ENCODE assay signal across 8 cellular contexts in the genomic region with DNA sequence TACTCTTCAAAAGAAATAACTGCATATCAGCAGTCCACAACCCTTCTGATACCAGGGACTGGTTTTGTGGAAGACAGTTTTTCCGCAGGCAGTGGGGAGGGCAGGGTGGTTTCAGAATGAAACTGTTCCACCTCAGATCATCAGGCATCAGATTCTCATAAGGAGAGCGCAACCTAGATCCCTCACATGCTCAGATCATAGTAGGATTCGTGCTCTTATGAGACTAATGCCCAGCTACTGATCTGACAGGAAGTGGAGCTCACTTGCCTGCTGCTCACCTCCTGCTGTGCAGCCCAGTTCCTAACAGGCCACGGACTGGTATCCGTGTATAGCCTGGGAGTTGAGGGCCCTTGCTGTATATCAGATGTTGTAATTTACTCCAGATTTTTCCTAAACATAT. TPM values are rescaled to one million over a fixed set of nuclear protein-coding genes. Genes with fewer than 3 reads are reported as not detected.
A peak's percentile ranks its signal among the peaks of the same experiment; 100 is the strongest.
DNase-seq lines count a peak whose midpoint lies in the region; ATAC-seq and TF ChIP-seq lines count a peak whose summit lies in the region.

No MANE protein-coding gene starts in this region.

- TF ChIP-seq CTCF in Panc1 (IDR thresholded peaks at IDR 0.05), result no peak

- no peak overlapping the region for H3K27ac Mint-ChIP-seq in activated CD4-positive, alpha-beta T cell treated with anti-CD3 and anti-CD28 coated beads for 36 hours
- peak overlapping the region in 4 of 6 donors; percentile 10 to 74 (median 38) for H3K27ac Mint-ChIP-seq in naive B cell

- no peaks in the 10 kb centered on the region for H3K27me3 Mint-ChIP-seq in activated CD4-positive, alpha-beta T cell treated with anti-CD3 and anti-CD28 coated beads for 36 hours
- no peaks in the 10 kb centered on the region for H3K27me3 Mint-ChIP-seq in naive B cell

- intact Hi-C loops in activated CD4-positive, alpha-beta T cell treated with anti-CD3 and anti-CD28 coated beads for 36 hours (cut with DNase I, micrococcal nuclease), result loop anchor here in 1 of 2 experiments (1.0 to 2.0 kb wide), 2 partner anchors 11 to 50 kb away; no protein-coding TSS in a partner anchor
- intact Hi-C loops in Panc1 (cut with micrococcal nuclease; ENCODE audit: unreplicated experiment), result no loop called here

- H3K9me3 ChIP-seq in Panc1 (ENCODE audit: control insufficient read depth, insufficient read depth, low read depth, low read length), result no peaks in the 10 kb centered on the region

- CTCF ChIA-PET in activated CD4-positive, alpha-beta T cell treated with anti-CD3 and anti-CD28 coated beads for 36 hours (lab: Charles Lee), result interaction anchor here (1.1 kb wide), 1 partner anchor 16 kb away, joined by 4 read pairs; no protein-coding TSS in a partner anchor
- CTCF ChIA-PET in Panc1 (lab: Charles Lee), result interaction anchor here (0.7 kb wide), 1 partner anchor 361 kb away, joined by 6 read pairs; no protein-coding TSS in a partner anchor

- in situ Hi-C loops in Panc1 (cut with HindIII; ENCODE audit: low pct_unique_long_range_greater_than_20kb, low sequenced_read_pairs), result no loop called here

- no TSS peak for BruUV-seq in Panc1 (replicated peaks; lab: Mats Ljungman, UMichigan)

- H3K9me3 Mint-ChIP-seq in activated CD4-positive, alpha-beta T cell treated with anti-CD3 and anti-CD28 coated beads for 36 hours (ENCODE audit: low read depth), result peaks cover 3% of the 10 kb centered on the region
- no peaks in the 10 kb centered on the region for H3K9me3 Mint-ChIP-seq in naive B cell

- POLR2A ChIA-PET in activated CD4-positive, alpha-beta T cell treated with anti-CD3 and anti-CD28 coated beads for 36 hours (lab: Charles Lee), result no interaction called here
- POLR2A ChIA-PET in Panc1 (lab: Charles Lee), result interaction anchor here (0.6 to 0.7 kb wide), 2 partner anchors 12 to 129 kb away, joined by 3 read pairs; partner anchors contain the start of genes RO60 and UCHL5

- H3K4me1 Mint-ChIP-seq in activated CD4-positive, alpha-beta T cell treated with anti-CD3 and anti-CD28 coated beads for 36 hours, result peaks cover 44% of the 10 kb centered on the region
- peaks cover 13 to 26% (median 25%) of the 10 kb centered on the region in 3 donors for H3K4me1 Mint-ChIP-seq in naive B cell

- ATAC-seq in activated CD4-positive, alpha-beta T cell treated with anti-CD3 and anti-CD28 coated beads for 36 hours, result peak; percentile 88
- ATAC-seq in HG02678 (IDR thresholded peaks at IDR 0.05; ENCODE audit: unreplicated experiment) (peak; percentile 50), Panc1 (peak; percentile 70; the same call in 1 of the 2 replicates), naive B cell (ENCODE audit: low read depth in 2 of 2) (no peak), HG02938 (IDR thresholded peaks at IDR 0.05; ENCODE audit: unreplicated experiment) (no peak), HG03571 (IDR thresholded peaks at IDR 0.05; ENCODE audit: unreplicated experiment) (no peak)

- DNase-seq in activated CD4-positive, alpha-beta T cell treated with anti-CD3 and anti-CD28 coated beads for 36 hours, result peak; percentile 34
- DNase-seq in activated CD4-positive, alpha-beta T cell treated with anti-CD3 and anti-CD28 coated beads for 4 hours, result no peak
- DNase-seq in Panc1 (ENCODE audit: low read depth, low spot score) (no peak), naive B cell (no peak), T-helper 9 cell (no peak)

- no peaks in the 10 kb centered on the region for H3K27me3 ChIP-seq in Panc1 (ENCODE audit: control insufficient read depth, insufficient read depth, low read length)

- H3K4me1 ChIP-seq in Panc1 (ENCODE audit: control insufficient read depth, insufficient read depth, low read length), result peaks cover 10% of the 10 kb centered on the region; the same call in 1 of the 2 replicates

- H3K4me3 ChIP-seq in Panc1 (ENCODE audit: low read depth in 2 of 2, low read length in 2 of 2), result no peak overlapping the region

- no peaks in the 10 kb centered on the region; the same call in 1 of the 2 replicates for H3K36me3 ChIP-seq in Panc1 (ENCODE audit: control insufficient read depth, insufficient read depth, low read length)

- H3K36me3 Mint-ChIP-seq in activated CD4-positive, alpha-beta T cell treated with anti-CD3 and anti-CD28 coated beads for 36 hours (ENCODE audit: low read depth), result peaks cover 23% of the 10 kb centered on the region
- H3K36me3 Mint-ChIP-seq in naive B cell, result no peaks in the 10 kb centered on the region

- H3K27ac ChIP-seq in Panc1 (ENCODE audit: low read length), result no peak overlapping the region

- no peak overlapping the region for H3K4me3 Mint-ChIP-seq in activated CD4-positive, alpha-beta T cell treated with anti-CD3 and anti-CD28 coated beads for 36 hours
- no peak overlapping the region for H3K4me3 Mint-ChIP-seq in naive B cell

RNA-seq across cellular contexts. Expression of gene RO60, which starts 11.5 kb away (rescaled TPM):
- total RNA-seq in activated CD4-positive, alpha-beta T cell treated with anti-CD3 and anti-CD28 coated beads for 36 hours, result 10 to 100 TPM; 45.4 to 57.3 TPM
- 74.8 TPM for total RNA-seq in Panc1 (2021; ENCODE audit: unreplicated experiment)
- polyA plus RNA-seq in Panc1 (2012; ENCODE audit: insufficient read length), result 15.2 TPM
- polyA plus RNA-seq in naive B cell (ENCODE audit: low read depth in 6 of 6), result 100 to 1,000 TPM in 3 of 6 donors, 10 to 100 TPM in 3; 85.3 to 118 (median 102) TPM

RNA-seq across cellular contexts. Expression of gene UCHL5, which starts 11.8 kb away (rescaled TPM):
- total RNA-seq in activated CD4-positive, alpha-beta T cell treated with anti-CD3 and anti-CD28 coated beads for 36 hours, result 100 to 1,000 TPM in 1 of 2 experiments, 10 to 100 TPM in 1; 94.5 to 141 TPM
- 42.6 TPM for total RNA-seq in Panc1 (2021; ENCODE audit: unreplicated experiment)
- 36.8 TPM for polyA plus RNA-seq in Panc1 (2012; ENCODE audit: insufficient read length)
- polyA plus RNA-seq in naive B cell (ENCODE audit: low read depth in 6 of 6), result 10 to 100 TPM; 40.8 to 59.5 (median 45.0) TPM

RNA-seq across cellular contexts. Expression of gene GLRX2, which starts 34.3 kb away (rescaled TPM):
- 10 to 100 TPM; 29.8 to 30.2 TPM for total RNA-seq in activated CD4-positive, alpha-beta T cell treated with anti-CD3 and anti-CD28 coated beads for 36 hours
- total RNA-seq in Panc1 (2021; ENCODE audit: unreplicated experiment), result 40.1 TPM
- 26.7 TPM for polyA plus RNA-seq in Panc1 (2012; ENCODE audit: insufficient read length)
- 10 to 100 TPM in 2 of 6 donors, 1 to 10 TPM in 4; 5.7 to 13.3 (median 7.5) TPM for polyA plus RNA-seq in naive B cell (ENCODE audit: low read depth in 6 of 6)

RNA-seq across cellular contexts. Expression of gene CDC73, which starts 50.9 kb away (rescaled TPM):
- 10 to 100 TPM; 40.8 to 52.4 TPM for total RNA-seq in activated CD4-positive, alpha-beta T cell treated with anti-CD3 and anti-CD28 coated beads for 36 hours
- total RNA-seq in Panc1 (2021; ENCODE audit: unreplicated experiment), result 78.2 TPM
- polyA plus RNA-seq in Panc1 (2012; ENCODE audit: insufficient read length), result 36.0 TPM
- 10 to 100 TPM; 49.0 to 78.3 (median 62.7) TPM for polyA plus RNA-seq in naive B cell (ENCODE audit: low read depth in 6 of 6)

Comparison
In these comparisons a context has a peak if more than half of its experiments do, and no peak if none do; other contexts are left out.
1. ATAC-seq: peak in activated CD4-positive, alpha-beta T cell treated with anti-CD3 and anti-CD28 coated beads for 36 hours (single experiment), HG02678 (single experiment) and Panc1 (single experiment); none in naive B cell (0 of 2), HG02938 (single experiment) and HG03571 (single experiment).